Comparison of ENCODE assay signal across 8 cellular contexts in the genomic region with DNA sequence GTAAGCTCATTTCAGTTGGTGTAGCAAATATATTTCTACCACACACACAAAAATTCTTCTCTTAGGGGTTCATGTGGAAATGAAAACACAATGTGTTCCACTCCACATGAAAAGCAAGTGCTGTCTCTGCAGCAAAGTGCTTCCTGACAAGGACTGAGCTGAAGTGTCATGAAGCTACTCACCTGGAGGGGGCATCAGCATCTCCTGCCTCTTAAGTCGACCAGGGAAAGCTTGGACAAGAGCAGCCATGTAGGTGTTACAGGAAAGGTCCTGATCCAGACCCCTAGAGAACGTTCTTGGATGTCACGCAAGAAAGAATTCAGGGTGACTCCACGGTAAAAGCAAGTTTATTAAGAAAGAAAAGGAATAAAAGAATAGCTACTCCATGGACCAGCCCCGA.
DNase-seq lines count a peak whose midpoint lies in the region; ATAC-seq and TF ChIP-seq lines count a peak whose summit lies in the region.

No MANE protein-coding gene starts in this region.

- H3K4me1 ChIP-seq in colonic mucosa = no peaks in the 10 kb centered on the region
- no peaks in the 10 kb centered on the region for H3K4me1 ChIP-seq in testis

- H3K27ac ChIP-seq in colonic mucosa (no peak overlapping the region), testis (no peak overlapping the region)

- in situ Hi-C loops in ACHN (cut with HindIII; ENCODE audit: low pct_ligation_motif_present, low pct_unique_long_range_greater_than_20kb, low sequenced_read_pairs) = no loop called here

- intact Hi-C loops in colonic mucosa (cut with DNase I) = no loop called here
- intact Hi-C loops in testis (cut with DNase I; ENCODE audit: low total_unique reads) = no loop called here

- H3K9me3 ChIP-seq in colonic mucosa (no peaks in the 10 kb centered on the region), testis (no peaks in the 10 kb centered on the region)

- no peaks in the 10 kb centered on the region for H3K36me3 ChIP-seq in colonic mucosa
- H3K36me3 ChIP-seq in testis (ENCODE audit: low read depth, missing control alignments) = no peaks in the 10 kb centered on the region

- DNase-seq in ACHN (peak; percentile 13), EL (peak; percentile 5), MV-4-11 (lab: John Stamatoyannopoulos, UW) (peak; percentile 6), colonic mucosa (peak; percentile 19), 8988T (no peak), DMS114 treated with DMSO at 0.1 percent for 48 hours (lab: John Stamatoyannopoulos, UW; ENCODE audit: unreplicated experiment) (no peak), testis (no peak)

- 81 to 84% methylated on average over 5 of the region's 5 CpGs for WGBS in testis, 2 donors

- H3K27me3 ChIP-seq in colonic mucosa (no peaks in the 10 kb centered on the region), testis (no peaks in the 10 kb centered on the region)

- no peak overlapping the region for H3K9ac ChIP-seq in colonic mucosa (ENCODE audit: low read depth in 2 of 2, low read length in 2 of 2)

- no peak overlapping the region for H3K4me3 ChIP-seq in colonic mucosa
- no peak overlapping the region for H3K4me3 ChIP-seq in testis

- TF ChIP-seq CTCF in colonic mucosa (IDR thresholded peaks at IDR 0.05) (no peak), testis (IDR thresholded peaks at IDR 0.05) (no peak)

- ATAC-seq in HG03139 (IDR thresholded peaks at IDR 0.05; ENCODE audit: unreplicated experiment) = no peak

- no peak for TF ChIP-seq POLR2A in testis (IDR thresholded peaks at IDR 0.05)

Comparison
In these comparisons a context has a peak if more than half of its experiments do, and no peak if none do; other contexts are left out.
1. DNase-seq: peak in ACHN (single experiment), EL (single experiment), MV-4-11 (single experiment) and colonic mucosa (single experiment); none in 8988T (single experiment), DMS114 treated with DMSO at 0.1 percent for 48 hours (single experiment) and testis (single experiment).